In the genomic region with DNA sequence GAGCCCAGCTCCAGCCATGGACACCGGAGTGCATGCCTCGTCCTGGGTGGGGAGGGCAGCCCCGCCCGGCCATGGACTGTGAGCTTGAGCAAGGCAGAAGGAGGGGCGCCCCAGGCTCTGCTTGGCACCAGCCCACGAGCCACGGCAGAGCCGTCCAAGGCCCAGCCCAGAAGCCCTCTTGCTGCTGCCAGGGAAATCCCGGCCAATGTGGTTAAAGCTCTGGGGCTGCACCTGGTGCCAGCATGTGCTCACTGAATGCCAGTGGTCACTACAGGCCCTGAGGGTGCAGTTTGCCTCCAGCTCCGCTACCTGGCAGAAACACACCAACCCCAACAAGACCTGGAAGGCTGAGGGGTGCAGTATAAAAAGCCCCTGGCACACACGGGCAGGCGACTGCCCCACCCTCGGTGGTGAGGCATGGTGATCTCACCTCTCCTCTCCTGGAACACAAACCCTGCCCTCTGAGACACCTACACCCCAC, we compare ENCODE assay signal across 8 cellular contexts. TPM values are rescaled to one million over a fixed set of nuclear protein-coding genes. Genes with fewer than 3 reads are reported as not detected.
DNase-seq lines count a peak whose midpoint lies in the region; ATAC-seq, FAIRE-seq and TF ChIP-seq lines count a peak whose summit lies in the region.

No MANE protein-coding gene starts in this region.

- CTCF ChIA-PET in GM12878 (lab: Yijun Ruan, JAX), result interaction anchor here (2.7 kb wide), 1 partner anchor 10 kb away, joined by 8 read pairs; no protein-coding TSS in a partner anchor

- peaks cover 13% of the 10 kb centered on the region for H3K36me3 ChIP-seq in H7 (replicated peaks; ENCODE audit: control insufficient read depth, insufficient read depth, low read length)
- peaks cover 0 to 7% of the 10 kb centered on the region in 2 experiments; a peak in 3 of 4 replicates for H3K36me3 ChIP-seq in GM12878 (ENCODE audit: control insufficient read depth in 2 of 2, insufficient read depth in 2 of 2, low read length in 1 of 2)
- H3K36me3 ChIP-seq in stomach, result peaks cover 21 to 27% (median 25%) of the 10 kb centered on the region in 4 donors

- peaks cover 4% of the 10 kb centered on the region for H3K36me3 Mint-ChIP-seq in natural killer cell treated with Interleukin-12 subunit alpha and Interleukin-12 subunit beta and Interleukin-15 and Interleukin-18, amount 100 ng/mL, for 72 hours

- no peaks in the 10 kb centered on the region for H3K9me3 Mint-ChIP-seq in natural killer cell treated with Interleukin-12 subunit alpha and Interleukin-12 subunit beta and Interleukin-15 and Interleukin-18, amount 100 ng/mL, for 72 hours

- intact Hi-C loops in GM12878 (cut with micrococcal nuclease; ENCODE audit: unreplicated experiment), result no loop called here
- intact Hi-C loops in stomach (cut with DNase I; ENCODE audit: low total_unique reads), result no loop called here

- SMC1A ChIA-PET in GM12878 (lab: Charles Lee; ENCODE audit: uncharacterized antibody, unreplicated experiment), result no interaction called here

- no peak for TF ChIP-seq RAD21 in GM12878 (IDR thresholded peaks at IDR 0.05; ENCODE audit: insufficient read depth, low read depth, low read length)

- H3K9me3 ChIP-seq in GM12878 (replicated peaks; ENCODE audit: control insufficient read depth, insufficient read depth, low read length) (no peaks in the 10 kb centered on the region), stomach (no peaks in the 10 kb centered on the region)

- peaks cover 10 to 24% of the 10 kb centered on the region in 2 donors for H3K4me1 Mint-ChIP-seq in natural killer cell treated with Interleukin-12 subunit alpha and Interleukin-12 subunit beta and Interleukin-15 and Interleukin-18, amount 100 ng/mL, for 72 hours (ENCODE audit: low read depth in 2 of 2)

- RAD21 ChIA-PET in GM12878 (lab: Charles Lee; ENCODE audit: unreplicated experiment), result no interaction called here

- H3K27ac ChIP-seq in GM12878 (ENCODE audit: control insufficient read depth, insufficient read depth) (no peak overlapping the region), stomach (peak overlapping the region; percentile 60 to 75 (median 68))

- H3K27me3 Mint-ChIP-seq in natural killer cell treated with Interleukin-12 subunit alpha and Interleukin-12 subunit beta and Interleukin-15 and Interleukin-18, amount 100 ng/mL, for 72 hours, result no peaks in the 10 kb centered on the region

- no peak overlapping the region for H3K4me3 ChIP-seq in H7 (ENCODE audit: insufficient read depth, low read depth, low read length)
- no peak overlapping the region for H3K4me3 ChIP-seq in GM12878
- H3K4me3 ChIP-seq in stomach, result peak overlapping the region in 1 of 4 donors; percentile 23

- TF ChIP-seq CTCF in GM12878 (IDR thresholded peaks at IDR 0.05 in 2 of 3, conservative IDR thresholded peaks at IDR 0.05 in 1 of 3; ENCODE audit: control insufficient read depth in 2 of 3, extremely low read depth in 1 of 3, insufficient read depth in 1 of 3, low read depth in 3 of 3, low read length in 3 of 3) (no peak), stomach (IDR thresholded peaks at IDR 0.05) (no peak)

- H2AFZ ChIP-seq in GM12878 (ENCODE audit: control insufficient read depth, low read depth, low read length), result no peak overlapping the region

- H3K4me2 ChIP-seq in GM12878 (ENCODE audit: control insufficient read depth, insufficient read depth), result no peak overlapping the region

- TF ChIP-seq POLR2A in GM12878 (IDR thresholded peaks at IDR 0.05; ENCODE audit: low read depth, low read length) (no peak), stomach (IDR thresholded peaks at IDR 0.05) (no peak)

- H4K20me1 ChIP-seq in GM12878 (ENCODE audit: control insufficient read depth, insufficient read depth), result peaks cover 20% of the 10 kb centered on the region

- DNase-seq in H7, result peak; percentile 60
- no peak for DNase-seq in GM12878 (ENCODE audit: low read depth, low spot score)
- DNase-seq in hypothalamus (lab: John Stamatoyannopoulos, UW), result peak in 42 of 51 donors; percentile 18 to 84 (median 62)
- peak; percentile 89 for DNase-seq in stomach
- no peak for DNase-seq in natural killer cell treated with Interleukin-12 subunit alpha and Interleukin-12 subunit beta and Interleukin-15 and Interleukin-18, amount 100 ng/mL, for 72 hours (ENCODE audit: low spot score)
- no peak for DNase-seq in SW 1271 (lab: John Stamatoyannopoulos, UW)
- DNase-seq in OCI-M1 (lab: John Stamatoyannopoulos, UW), result no peak
- no peak for DNase-seq in HuH-7.5 (ENCODE audit: low spot score)

- peaks cover 5% of the 10 kb centered on the region for H3K79me2 ChIP-seq in GM12878 (ENCODE audit: control insufficient read depth, insufficient read depth, low read length)

- H3K4me1 ChIP-seq in GM12878 (ENCODE audit: control insufficient read depth, insufficient read depth, low read length), result peaks cover 18% of the 10 kb centered on the region
- H3K4me1 ChIP-seq in stomach, result peaks cover 40 to 77% (median 72%) of the 10 kb centered on the region in 4 donors

- in situ Hi-C loops in GM12878 (cut with MboI), result no loop called here

- ATAC-seq in GM12878, result 0 out of 3 replicates have a peak, but pooled peaks have one; percentile 11
- no peak for ATAC-seq in natural killer cell treated with Interleukin-12 subunit alpha and Interleukin-12 subunit beta and Interleukin-15 and Interleukin-18, amount 100 ng/mL, for 72 hours

- TF ChIP-seq EP300 in GM12878 (IDR thresholded peaks at IDR 0.05; ENCODE audit: borderline replicate concordance in 1 of 2, control insufficient read depth in 1 of 2, low read depth in 2 of 2, low read length in 2 of 2) (no peak), stomach (IDR thresholded peaks at IDR 0.05) (no peak)

- H3K27me3 ChIP-seq in H7 (ENCODE audit: control insufficient read depth, insufficient read depth, low read length) (no peaks in the 10 kb centered on the region), GM12878 (replicated peaks in 1 of 2; ENCODE audit: control insufficient read depth in 2 of 2, insufficient read depth in 2 of 2, low read length in 1 of 2) (no peaks in the 10 kb centered on the region), stomach (no peaks in the 10 kb centered on the region)

- POLR2A ChIA-PET in GM12878 (lab: Charles Lee), result no interaction called here

- H3K27ac Mint-ChIP-seq in natural killer cell treated with Interleukin-12 subunit alpha and Interleukin-12 subunit beta and Interleukin-15 and Interleukin-18, amount 100 ng/mL, for 72 hours, result no peak overlapping the region

- no peak for FAIRE-seq in GM12878 (lab: Jason Lieb, UNC)

- no peak overlapping the region for H3K4me3 Mint-ChIP-seq in natural killer cell treated with Interleukin-12 subunit alpha and Interleukin-12 subunit beta and Interleukin-15 and Interleukin-18, amount 100 ng/mL, for 72 hours

- WGBS in GM12878 (ENCODE audit: insufficient coverage, insufficient replicate concordance, low lambda C conversion rate, missing lambda C conversion rate), result 66% methylated on average over 13 of the region's 13 CpGs
- WGBS in stomach, 5 donors, result 15 to 50% (median 26%) methylated on average over 6 to 13 of the region's 13 CpGs

- no peak overlapping the region for H3K9ac ChIP-seq in GM12878 (ENCODE audit: control insufficient read depth, insufficient read depth, low read length)

- BruUV-seq in GM12878 (replicated peaks; lab: Mats Ljungman, UMichigan), result no TSS peak

RNA-seq across cellular contexts. Expression of a gene that starts 11.8 kb away (rescaled TPM):
- total RNA-seq in H7 (2014; rRNA removed; shearing (Covaris generic)), result 9.4 and 14.7 TPM in 2 replicates
- total RNA-seq in GM12878 (2013; cell fraction: nucleolus; rRNA removed), result 11.8 and 13.2 TPM in 2 replicates
- total RNA-seq in GM12878 (2014; rRNA removed) (4.0 and 4.6 TPM in 2 replicates), GM12878 (2014; rRNA removed; fragmentation: Illumina TruSeq; extraction: Trizol) (1.8 and 2.0 TPM in 2 replicates), GM12878 (2021) (20.8 and 26.3 TPM in 2 replicates), stomach (10 to 100 TPM; 14.5 to 29.0 (median 22.6) TPM)
- 2.5 TPM for polyA plus RNA-seq in GM12878 (2011; ENCODE audit: low read depth)
- polyA plus RNA-seq in GM12878 (2011; rRNA removed) (2.5 and 3.2 TPM in 2 replicates), GM12878 (2014; fragmentation: Illumina TruSeq; extraction: Trizol) (4.1 and 5.1 TPM in 2 replicates), GM12878 (2014; fragmentation: Nextera tagmentation; extraction: Ambion mirVana) (1 to 10 TPM in 1 of 2 experiments, under 1 TPM in 1; 0.53 to 1.1 TPM), GM12878 (2014; rRNA removed) (8.6 and 9.5 TPM in 2 replicates), GM12878 (2016; fragmentation: Nextera tagmentation; extraction: Ambion mirVana) (10 to 100 TPM; 17.2 to 19.0 TPM), stomach (1 to 10 TPM; 6.4 to 8.3 (median 7.9) TPM)
- 3.0 and 3.5 TPM in 2 replicates for polyA plus RNA-seq in GM12878 (2011; cell fraction: cytosol; rRNA removed)
- polyA plus RNA-seq in GM12878 (2011; cell fraction: nucleus; rRNA removed), result 13.2 and 14.5 TPM in 2 replicates
- polyA plus RNA-seq in GM12878 (2012), result 6.4 and 6.8 TPM in 2 replicates
- 3.1 and 6.9 TPM in 2 replicates for polyA minus RNA-seq in GM12878 (2011; rRNA and poly(A)+ RNA removed)
- polyA minus RNA-seq in GM12878 (2011; cell fraction: cytosol; rRNA and poly(A)+ RNA removed), result 4.4 and 15.3 TPM in 2 replicates
- 6.2 and 10.4 TPM in 2 replicates for polyA minus RNA-seq in GM12878 (2011; cell fraction: nucleus; rRNA and poly(A)+ RNA removed)
- 10 to 100 TPM; 17.8 to 19.1 TPM for total RNA-seq in natural killer cell treated with Interleukin-12 subunit alpha and Interleukin-12 subunit beta and Interleukin-15 and Interleukin-18, amount 100 ng/mL, for 72 hours

RNA-seq across cellular contexts. Expression of a gene that starts 30.7 kb away (rescaled TPM):
- total RNA-seq in H7 (2014; rRNA removed; shearing (Covaris generic)), result 16.2 and 25.7 TPM in 2 replicates
- total RNA-seq in GM12878 (2013; cell fraction: nucleolus; rRNA removed), result 7.5 and 7.6 TPM in 2 replicates
- total RNA-seq in GM12878 (2014; rRNA removed), result 11.5 and 12.4 TPM in 2 replicates
- total RNA-seq in GM12878 (2014; rRNA removed; fragmentation: Illumina TruSeq; extraction: Trizol), result 5.4 and 6.3 TPM in 2 replicates
- 12.8 and 13.6 TPM in 2 replicates for total RNA-seq in GM12878 (2021)
- 4.9 TPM for polyA plus RNA-seq in GM12878 (2011; ENCODE audit: low read depth)
- polyA plus RNA-seq in GM12878 (2011; rRNA removed), result 5.6 and 7.0 TPM in 2 replicates
- 6.1 and 6.4 TPM in 2 replicates for polyA plus RNA-seq in GM12878 (2011; cell fraction: cytosol; rRNA removed)
- polyA plus RNA-seq in GM12878 (2011; cell fraction: nucleus; rRNA removed), result 5.9 and 7.8 TPM in 2 replicates
- 8.5 and 9.0 TPM in 2 replicates for polyA plus RNA-seq in GM12878 (2012)
- polyA plus RNA-seq in GM12878 (2014; fragmentation: Illumina TruSeq; extraction: Trizol), result 7.6 and 10.0 TPM in 2 replicates
- polyA plus RNA-seq in GM12878 (2014; fragmentation: Nextera tagmentation; extraction: Ambion mirVana), result 1 to 10 TPM; 2.1 to 2.6 TPM
- 12.7 and 12.9 TPM in 2 replicates for polyA plus RNA-seq in GM12878 (2014; rRNA removed)
- polyA plus RNA-seq in GM12878 (2016; fragmentation: Nextera tagmentation; extraction: Ambion mirVana), result 10 to 100 TPM; 13.6 to 13.7 TPM
- 2.2 and 6.0 TPM in 2 replicates for polyA minus RNA-seq in GM12878 (2011; rRNA and poly(A)+ RNA removed)
- polyA minus RNA-seq in GM12878 (2011; cell fraction: cytosol; rRNA and poly(A)+ RNA removed), result 2.3 and 3.2 TPM in 2 replicates
- polyA minus RNA-seq in GM12878 (2011; cell fraction: nucleus; rRNA and poly(A)+ RNA removed), result 5.2 and 6.1 TPM in 2 replicates
- 10 to 100 TPM in 1 of 5 donors, 1 to 10 TPM in 3, not detected in 1; 2.4 to 12.0 (median 4.4) TPM for total RNA-seq in stomach
- 1 to 10 TPM; 4.7 to 9.0 (median 8.2) TPM for polyA plus RNA-seq in stomach
- 10 to 100 TPM in 1 of 2 donors, 1 to 10 TPM in 1; 9.6 to 10.7 TPM for total RNA-seq in natural killer cell treated with Interleukin-12 subunit alpha and Interleukin-12 subunit beta and Interleukin-15 and Interleukin-18, amount 100 ng/mL, for 72 hours

Comparison
In these comparisons a context has a peak if more than half of its experiments do, and no peak if none do; other contexts are left out.
1. DNase-seq: peak in H7 (single experiment), hypothalamus (42 of 51) and stomach (single experiment); none in GM12878 (single experiment), natural killer cell treated with Interleukin-12 subunit alpha and Interleukin-12 subunit beta and Interleukin-15 and Interleukin-18, amount 100 ng/mL, for 72 hours (single experiment), SW 1271 (0 of 2), OCI-M1 (single experiment) and HuH-7.5 (single experiment).